Comparison of ENCODE assay signal across 22 cellular contexts in genomic region chr4:138161351-138161750, GRCh38.
DNase-seq lines count a peak whose midpoint lies in the region; ATAC-seq, FAIRE-seq and TF ChIP-seq lines count a peak whose summit lies in the region.
"Had no signal": no experiment of that assay in that cellular context is flagged by ENCODE, and none has a peak within 500 bp of the region (broad histone marks: within the 10 kb centered on the region; RNA-seq: fewer than 3 reads in every experiment).

No MANE protein-coding gene starts in this region.

- DNase-seq in DMS79 treated with DMSO at 0.1 percent for 48 hours (lab: John Stamatoyannopoulos, UW) = peak; percentile 2
- no peak for DNase-seq in IMR-90
- DNase-seq in WTC11 (ENCODE audit: low spot score) = no peak
- DNase-seq in HepG2 (ENCODE audit: low spot score) = no peak
- DNase-seq in activated T-cell treated with anti-CD3 and anti-CD28 coated beads, Interleukin-2, amount 50 U/mL, for 72 hours = no peak
- DNase-seq in NCI-H510A treated with DMSO at 0.1 percent for 48 hours (lab: John Stamatoyannopoulos, UW) = no peak
- no peak for DNase-seq in stimulated activated CD4-positive, alpha-beta T cell treated with anti-CD3 and anti-CD28 coated beads, Interleukin-4, amount 100 ng/mL, for 1 hour
- DNase-seq: CD4-positive, CD25-positive, alpha-beta regulatory T cell; DND-41; H9; HFFc6; Karpas-422; MV-4-11; NCI-H1436 treated with DMSO at 0.1 percent for 48 hours; NCI-H2029 treated with DMSO at 0.1 percent for 48 hours; NCI-H446 treated with DMSO at 0.1 percent for 48 hours; NK-92 treated with Interleukin-12 subunit alpha and Interleukin-12 subunit beta, amount 100 ng/mL, for 24 hours; SIG-M5; SK-N-SH had no signal

- ATAC-seq in IMR-90 (ENCODE audit: low read depth) = no peak; the same call in 1 of the 2 replicates
- no peak; the same call in 1 of the 2 replicates for ATAC-seq in WTC11
- peak; percentile 66 for ATAC-seq in HepG2
- ATAC-seq in activated T-cell treated with anti-CD3 and anti-CD28 coated beads, Interleukin-2, amount 50 U/mL, for 72 hours (replicated peaks in 1 of 2) = no peak
- ATAC-seq: Panc1 had no signal

- H3K9me1 ChIP-seq in IMR-90 (ENCODE audit: insufficient read depth, low read length) = peaks cover 2% of the 10 kb centered on the region; the same call in 1 of the 2 replicates

- H4K8ac ChIP-seq in IMR-90 (ENCODE audit: low read depth in 2 of 2, low read length in 2 of 2) = peak overlapping the region in 1 of 2 experiments; percentile 49; a peak in 1 of 4 replicates

- H3K27ac Mint-ChIP-seq in WTC11 = peak overlapping the region; percentile 31; the same call in 1 of the 2 replicates
- H3K27ac Mint-ChIP-seq in activated T-cell treated with anti-CD3 and anti-CD28 coated beads, Interleukin-2, amount 50 U/mL, for 72 hours = no peak overlapping the region
- H3K27ac Mint-ChIP-seq: CD4-positive, CD25-positive, alpha-beta regulatory T cell; H9; HFFc6 had no signal

- H3K4me1 Mint-ChIP-seq in WTC11 = peaks cover 20% of the 10 kb centered on the region
- no peaks in the 10 kb centered on the region for H3K4me1 Mint-ChIP-seq in activated T-cell treated with anti-CD3 and anti-CD28 coated beads, Interleukin-2, amount 50 U/mL, for 72 hours (ENCODE audit: low read depth)
- H3K4me1 Mint-ChIP-seq: CD4-positive, CD25-positive, alpha-beta regulatory T cell; IgD-negative memory B cell had no signal

- H3K79me2 ChIP-seq in HepG2 (ENCODE audit: insufficient read depth, low read length) = no peaks in the 10 kb centered on the region

- dilution Hi-C loops in IMR-90 (cut with HindIII; ENCODE audit: low sequenced_read_pairs, unreplicated experiment) = no loop called here

- no peak overlapping the region for H3K4me2 ChIP-seq in IMR-90 (ENCODE audit: low read depth, low read length)
- no peak overlapping the region for H3K4me2 ChIP-seq in HepG2 (ENCODE audit: low read depth, low read length)
- H3K4me2 ChIP-seq: SK-N-SH had no signal

- POLR2A ChIA-PET in IMR-90 (lab: Charles Lee; ENCODE audit: unreplicated experiment) (no interaction called here), WTC11 (lab: Charles Lee) (no interaction called here), HepG2 (lab: Yijun Ruan, JAX) (no interaction called here)

- H3K56ac ChIP-seq in IMR-90 (ENCODE audit: extremely low read depth, insufficient read depth, low read length) = no peak overlapping the region

- TF ChIP-seq POLR2A in IMR-90 (IDR thresholded peaks at IDR 0.05; ENCODE audit: low read depth, low read length) (no peak), HepG2 (IDR thresholded peaks at IDR 0.05; ENCODE audit: insufficient read depth in 1 of 2, low read depth in 2 of 2, low read length in 2 of 2) (no peak)

- peak overlapping the region; percentile 33; the same call in 1 of the 2 replicates for H2BK120ac ChIP-seq in IMR-90 (ENCODE audit: low read depth, low read length)

- WGBS in IMR-90 (ENCODE audit: extremely low coverage in 2 of 2, insufficient read length in 1 of 2), 2 experiments = 60% methylated on average over 1 of the region's 2 CpGs; no CpG with 5 or more reads in 1 of the 2 experiments
- WGBS in HepG2 (ENCODE audit: low lambda C conversion rate) = 82% methylated on average over 2 of the region's 2 CpGs

- TF ChIP-seq CTCF in IMR-90 (conservative IDR thresholded peaks at IDR 0.05; ENCODE audit: low read depth, low read length) (no peak), WTC11 (IDR thresholded peaks at IDR 0.05) (no peak), HepG2 (CRISPR knock-in tag; IDR thresholded peaks at IDR 0.05) (no peak)

- no peak overlapping the region for H2BK20ac ChIP-seq in IMR-90 (ENCODE audit: low read depth, low read length)

- H3K9me3 Mint-ChIP-seq in WTC11 = no peaks in the 10 kb centered on the region
- peaks cover 0 to 1% of the 10 kb centered on the region in 2 donors for H3K9me3 Mint-ChIP-seq in activated T-cell treated with anti-CD3 and anti-CD28 coated beads, Interleukin-2, amount 50 U/mL, for 72 hours
- H3K9me3 Mint-ChIP-seq: H9, HFFc6 had no signal

- H2AFZ ChIP-seq in IMR-90 (replicated peaks; ENCODE audit: low read length, poor library complexity) (no peak overlapping the region), HepG2 (ENCODE audit: low read length) (no peak overlapping the region)

- no peak overlapping the region; the same call in 1 of the 2 replicates for H3K18ac ChIP-seq in IMR-90 (ENCODE audit: low read depth, low read length)

- 0 out of 2 replicates have a peak overlapping the region, but pooled peaks have one; percentile 16 for H2AK5ac ChIP-seq in IMR-90 (ENCODE audit: low read depth, low read length)

- H3K4me3 Mint-ChIP-seq in WTC11 = no peak overlapping the region
- H3K4me3 Mint-ChIP-seq in activated T-cell treated with anti-CD3 and anti-CD28 coated beads, Interleukin-2, amount 50 U/mL, for 72 hours = no peak overlapping the region
- H3K4me3 Mint-ChIP-seq: CD4-positive, CD25-positive, alpha-beta regulatory T cell; H9; HFFc6; IgD-negative memory B cell had no signal

- TF ChIP-seq RAD21 in IMR-90 (IDR thresholded peaks at IDR 0.05; ENCODE audit: low read length) = no peak
- no peak for TF ChIP-seq RAD21 in HepG2 (CRISPR knock-in tag; IDR thresholded peaks at IDR 0.05)

- H3K4me1 ChIP-seq in IMR-90 (ENCODE audit: control insufficient read depth, insufficient read depth, low read length) (no peaks in the 10 kb centered on the region; the same call in 1 of the 2 replicates), HepG2 (ENCODE audit: insufficient read depth, low read length) (peaks cover 7% of the 10 kb centered on the region)

- BruUV-seq in IMR-90 (replicated peaks; lab: Mats Ljungman, UMichigan) (no TSS peak), HepG2 (replicated peaks; lab: Mats Ljungman, UMichigan) (no TSS peak)

- H4K20me1 ChIP-seq in IMR-90 (ENCODE audit: insufficient read depth, low read length) (no peaks in the 10 kb centered on the region), HepG2 (ENCODE audit: insufficient read depth, low read length) (no peaks in the 10 kb centered on the region)

- H3K9ac ChIP-seq in IMR-90 (ENCODE audit: low read depth, low read length) (no peak overlapping the region), HepG2 (ENCODE audit: insufficient read depth, low read depth, low read length) (no peak overlapping the region)
- H3K9ac ChIP-seq: SK-N-SH had no signal

- H3K36me3 ChIP-seq in IMR-90 (ENCODE audit: control insufficient read depth, insufficient read depth, low read length) (0 out of 2 replicates have a peak, but pooled peaks cover 2% of the 10 kb centered on the region), HepG2 (replicated peaks in 1 of 2; ENCODE audit: control insufficient read depth in 1 of 2, insufficient read depth in 2 of 2, low read length in 2 of 2) (no peaks in the 10 kb centered on the region)

- no peak overlapping the region for H3K27ac ChIP-seq in IMR-90 (ENCODE audit: insufficient read depth, low read length)
- no peak overlapping the region for H3K27ac ChIP-seq in HepG2 (ENCODE audit: extremely low read length, insufficient read depth, low read length)

- no peaks in the 10 kb centered on the region; a peak in 2 of 4 replicates for H3K79me1 ChIP-seq in IMR-90 (ENCODE audit: low read depth in 1 of 2, low read length in 2 of 2)

- H3K36me3 Mint-ChIP-seq in WTC11 = no peaks in the 10 kb centered on the region
- no peaks in the 10 kb centered on the region for H3K36me3 Mint-ChIP-seq in activated T-cell treated with anti-CD3 and anti-CD28 coated beads, Interleukin-2, amount 50 U/mL, for 72 hours (ENCODE audit: insufficient read depth in 2 of 2)
- H3K36me3 Mint-ChIP-seq: CD4-positive, CD25-positive, alpha-beta regulatory T cell; IgD-negative memory B cell had no signal

- no peak overlapping the region for H3K4me3 ChIP-seq in IMR-90 (ENCODE audit: insufficient read depth, low read depth, low read length)
- no peak overlapping the region for H3K4me3 ChIP-seq in HepG2 (replicated peaks in 1 of 3; ENCODE audit: insufficient read depth in 1 of 3, low read depth in 2 of 3, low read length in 3 of 3)

- H3K27me3 ChIP-seq in IMR-90 (ENCODE audit: control insufficient read depth, insufficient read depth, low read length) (no peaks in the 10 kb centered on the region), HepG2 (ENCODE audit: control insufficient read depth in 1 of 2, insufficient read depth in 2 of 2, low read length in 2 of 2) (no peaks in the 10 kb centered on the region; a peak in 1 of 5 replicates)

- no peak overlapping the region for H2AK9ac ChIP-seq in IMR-90 (replicated peaks; ENCODE audit: low read depth, low read length, poor library complexity)

- FAIRE-seq in HepG2 (lab: Jason Lieb, UNC) = no peak
- FAIRE-seq: GM12892 had no signal

- H3K9me3 ChIP-seq in IMR-90 (ENCODE audit: control insufficient read depth, insufficient read depth, low read length) (no peaks in the 10 kb centered on the region), HepG2 (ENCODE audit: low read length) (no peaks in the 10 kb centered on the region)
- H3K9me3 ChIP-seq: SK-N-SH had no signal

- no peaks in the 10 kb centered on the region for H3K27me3 Mint-ChIP-seq in WTC11 (ENCODE audit: low read depth)
- no peaks in the 10 kb centered on the region for H3K27me3 Mint-ChIP-seq in activated T-cell treated with anti-CD3 and anti-CD28 coated beads, Interleukin-2, amount 50 U/mL, for 72 hours (ENCODE audit: low read depth)
- H3K27me3 Mint-ChIP-seq: CD4-positive, CD25-positive, alpha-beta regulatory T cell; IgD-negative memory B cell had no signal

- peak overlapping the region; percentile 71; the same call in 1 of the 2 replicates for H3K14ac ChIP-seq in IMR-90 (replicated peaks; ENCODE audit: low read depth, low read length)

- peak overlapping the region; percentile 37; the same call in 1 of the 2 replicates for H3K23ac ChIP-seq in IMR-90 (ENCODE audit: low read depth, low read length)

- H2BK15ac ChIP-seq in IMR-90 (ENCODE audit: low read depth, low read length) = no peak overlapping the region

- in situ Hi-C loops in IMR-90 (cut with MboI; ENCODE audit: low sequenced_read_pairs) = no loop called here
- in situ Hi-C loops in HepG2 (cut with HindIII; ENCODE audit: extremely low pct_ligation_motif_present, low pct_unique_long_range_greater_than_20kb) = no loop called here

- TF ChIP-seq EP300 in HepG2 (IDR thresholded peaks at IDR 0.05; ENCODE audit: low read depth in 2 of 2, low read length in 2 of 2) = no peak
- no peak for TF ChIP-seq EP300 in HepG2 (CRISPR knock-in tag; IDR thresholded peaks at IDR 0.05; ENCODE audit: borderline replicate concordance)

- intact Hi-C loops in IMR-90 (cut with micrococcal nuclease) (no loop called here), HepG2 (cut with micrococcal nuclease; ENCODE audit: unreplicated experiment) (no loop called here)

- H4K5ac ChIP-seq in IMR-90 (ENCODE audit: low read depth, low read length) = peak overlapping the region; percentile 76; the same call in 1 of the 2 replicates

- no peak overlapping the region for H3K4ac ChIP-seq in IMR-90 (ENCODE audit: low read depth, low read length)

- no peak overlapping the region for H2BK5ac ChIP-seq in IMR-90 (ENCODE audit: low read depth, low read length, poor library complexity, severe bottlenecking)

- 0 out of 2 replicates have a peak overlapping the region, but pooled peaks have one; percentile 36 for H4K91ac ChIP-seq in IMR-90 (ENCODE audit: insufficient read depth, low read depth, low read length)

- CTCF ChIA-PET in IMR-90 (lab: Yijun Ruan, JAX) (interaction anchor here (1.4 kb wide), 1 partner anchor 14 kb away, joined by 4 read pairs; no protein-coding TSS in a partner anchor), WTC11 (lab: Charles Lee) (no interaction called here), HepG2 (lab: Yijun Ruan, JAX; ENCODE audit: low intra/inter-chr PET ratio, low total read pairs) (no interaction called here)
